1 cellular context compared by ENCODE assay signal in genomic region chr12:71442567-71442931, GRCh38.
TF ChIP-seq lines count a peak whose summit lies in the region.

No MANE protein-coding gene starts in this region.

TF ChIP-seq in HepG2, 621 proteins besides CTCF, POLR2A, EP300 and RAD21:
- no peak for TF ChIP-seq FOSL1 (CRISPR knock-in tag; IDR thresholded peaks at IDR 0.05; ENCODE audit: borderline replicate concordance)
- peak; percentile 36; the same call in 1 of the 2 replicates for TF ChIP-seq POLR2G (IDR thresholded peaks at IDR 0.05; ENCODE audit: low read depth, low read length)
- TF ChIP-seq KDM5A (IDR thresholded peaks at IDR 0.05; ENCODE audit: borderline replicate concordance, low read length), result 0 out of 2 replicates have a peak, but pooled peaks have one; percentile 16
- peak; percentile 27; the same call in 1 of the 2 replicates for TF ChIP-seq STAG1 (CRISPR knock-in tag; IDR thresholded peaks at IDR 0.05)
